12 cellular contexts compared by ENCODE assay signal in genomic region chr2:105866439-105867170, GRCh38.
DNase-seq lines count a peak whose midpoint lies in the region; ATAC-seq and TF ChIP-seq lines count a peak whose summit lies in the region.
"Had no signal": no experiment of that assay in that cellular context is flagged by ENCODE, and none has a peak within 500 bp of the region (broad histone marks: within the 10 kb centered on the region; RNA-seq: fewer than 3 reads in every experiment).

No MANE protein-coding gene starts in this region.

- no peak overlapping the region for H3K4me3 ChIP-seq in CD8-positive, alpha-beta T cell (ENCODE audit: low read depth, low read length)
- H3K4me3 ChIP-seq in PC-3 (ENCODE audit: low read length) (no peak overlapping the region), endodermal cell (ENCODE audit: low read length) (no peak overlapping the region)

- no peak overlapping the region for H3K4me3 Mint-ChIP-seq in CD8-positive, alpha-beta T cell
- H3K4me3 Mint-ChIP-seq in endodermal cell, result no peak overlapping the region
- H3K4me3 Mint-ChIP-seq: CD14-positive monocyte had no signal

- H3K27me3 Mint-ChIP-seq in CD8-positive, alpha-beta T cell (ENCODE audit: low read depth), result no peaks in the 10 kb centered on the region
- no peaks in the 10 kb centered on the region for H3K27me3 Mint-ChIP-seq in endodermal cell (ENCODE audit: insufficient read depth)

- H3K9me3 Mint-ChIP-seq in CD8-positive, alpha-beta T cell, result no peaks in the 10 kb centered on the region
- H3K9me3 Mint-ChIP-seq in endodermal cell, result no peaks in the 10 kb centered on the region
- H3K9me3 Mint-ChIP-seq: CD14-positive monocyte had no signal

- no peaks in the 10 kb centered on the region for H3K27me3 ChIP-seq in CD8-positive, alpha-beta T cell (ENCODE audit: insufficient read depth, low read length)
- no peaks in the 10 kb centered on the region for H3K27me3 ChIP-seq in PC-3 (ENCODE audit: low read length)
- H3K27me3 ChIP-seq in endodermal cell (ENCODE audit: control insufficient read depth, insufficient read depth, low read length, poor library complexity, severe bottlenecking), result no peaks in the 10 kb centered on the region

- intact Hi-C loops in CD8-positive, alpha-beta T cell (cut with DNase I, micrococcal nuclease), result loop anchor here in 1 of 2 experiments (10.0 kb wide), 1 partner anchor 292 kb away; no protein-coding TSS in a partner anchor
- intact Hi-C loops in PC-3 (cut with micrococcal nuclease) (no loop called here), head of caudate nucleus (cut with DNase I) (no loop called here)

- H3K79me2 ChIP-seq in PC-3 (ENCODE audit: low read length), result no peaks in the 10 kb centered on the region

- H4K20me1 ChIP-seq in PC-3 (ENCODE audit: low read length), result no peaks in the 10 kb centered on the region

- no TSS peak for BruUV-seq in PC-3 (replicated peaks; lab: Mats Ljungman, UMichigan)

- no peaks in the 10 kb centered on the region for H3K9me2 ChIP-seq in PC-3 (replicated peaks; ENCODE audit: low read length)

- no peak overlapping the region for H2AFZ ChIP-seq in PC-3 (ENCODE audit: low read length)

- TF ChIP-seq CTCF in CD8-positive, alpha-beta T cell (IDR thresholded peaks at IDR 0.05), result no peak
- TF ChIP-seq CTCF in PC-3 (conservative IDR thresholded peaks at IDR 0.05; ENCODE audit: low read depth, low read length) (no peak), endodermal cell (conservative IDR thresholded peaks at IDR 0.05) (no peak)

- H3K4me1 ChIP-seq in CD8-positive, alpha-beta T cell (ENCODE audit: insufficient read depth, low read length), result peaks cover 90% of the 10 kb centered on the region
- no peaks in the 10 kb centered on the region for H3K4me1 ChIP-seq in PC-3 (ENCODE audit: insufficient read depth, low read length)
- no peaks in the 10 kb centered on the region for H3K4me1 ChIP-seq in endodermal cell (ENCODE audit: control insufficient read depth, insufficient read depth, low read length)

- H3K9ac ChIP-seq in PC-3 (ENCODE audit: low read length) (no peak overlapping the region), endodermal cell (ENCODE audit: extremely low read depth, low read length, poor library complexity, severe bottlenecking) (no peak overlapping the region)

- CTCF ChIA-PET in CD8-positive, alpha-beta T cell (lab: Charles Lee), result interaction anchor here (0.8 to 1.6 kb wide), 4 partner anchors 15 to 60 kb away, joined by 3 to 4 read pairs (median 3); no protein-coding TSS in a partner anchor
- CTCF ChIA-PET in PC-3 (lab: Charles Lee), result no interaction called here

- H3K27ac ChIP-seq in CD8-positive, alpha-beta T cell (ENCODE audit: low read depth, low read length), result no peak overlapping the region
- H3K27ac ChIP-seq in PC-3 (ENCODE audit: low read length), result no peak overlapping the region
- no peak overlapping the region for H3K27ac ChIP-seq in endodermal cell (ENCODE audit: low read depth, low read length)

- no peaks in the 10 kb centered on the region for H3K9me3 ChIP-seq in CD8-positive, alpha-beta T cell (ENCODE audit: low read length)
- H3K9me3 ChIP-seq in PC-3 (ENCODE audit: low read length) (no peaks in the 10 kb centered on the region), endodermal cell (ENCODE audit: control insufficient read depth, low read length) (no peaks in the 10 kb centered on the region)

- H3K36me3 Mint-ChIP-seq in CD8-positive, alpha-beta T cell, result peaks cover 66% of the 10 kb centered on the region
- H3K36me3 Mint-ChIP-seq in endodermal cell (ENCODE audit: low read depth), result no peaks in the 10 kb centered on the region

- POLR2A ChIA-PET in CD8-positive, alpha-beta T cell (lab: Charles Lee), result interaction anchor here (2.4 kb wide), 1 partner anchor 9 kb away, joined by 7 read pairs; no protein-coding TSS in a partner anchor
- POLR2A ChIA-PET in PC-3 (lab: Charles Lee; ENCODE audit: unreplicated experiment), result no interaction called here

- H3K4me2 ChIP-seq in PC-3 (ENCODE audit: low read length), result no peak overlapping the region

- peaks cover 92% of the 10 kb centered on the region for H3K4me1 Mint-ChIP-seq in CD8-positive, alpha-beta T cell (ENCODE audit: low read depth)
- H3K4me1 Mint-ChIP-seq in endodermal cell, result peaks cover 37% of the 10 kb centered on the region
- H3K4me1 Mint-ChIP-seq: CD14-positive monocyte had no signal

- no peak for DNase-seq in CD8-positive, alpha-beta T cell
- peak; percentile 13 for DNase-seq in PC-3
- DNase-seq in endodermal cell, result peak; percentile 51
- peak; percentile 36 for DNase-seq in non-pigmented ciliary epithelial cell (ENCODE audit: low read depth)
- no peak for DNase-seq in AG20443 (ENCODE audit: low spot score)
- DNase-seq in head of caudate nucleus, result no peak
- DNase-seq in NCI-H345 treated with DMSO at 0.1 percent for 48 hours (lab: John Stamatoyannopoulos, UW; ENCODE audit: unreplicated experiment), result no peak
- DNase-seq: NCI-H524 treated with DMSO at 0.1 percent for 48 hours, SHP77 treated with DMSO at 0.1 percent for 48 hours had no signal

- H3K36me3 ChIP-seq in CD8-positive, alpha-beta T cell (ENCODE audit: insufficient read depth, low read length), result peaks cover 4% of the 10 kb centered on the region
- no peaks in the 10 kb centered on the region for H3K36me3 ChIP-seq in PC-3 (ENCODE audit: low read depth, low read length)
- H3K36me3 ChIP-seq in endodermal cell (ENCODE audit: control insufficient read depth, insufficient read depth, low read length), result no peaks in the 10 kb centered on the region

- H3K27ac Mint-ChIP-seq in CD8-positive, alpha-beta T cell, result peak overlapping the region; percentile 70
- H3K27ac Mint-ChIP-seq in endodermal cell, result no peak overlapping the region

- WGBS in endodermal cell (ENCODE audit: insufficient coverage in 1 of 2, insufficient read length in 1 of 2), 2 experiments, result 92 to 93% methylated on average over 8 to 9 of the region's 10 CpGs

- ATAC-seq in CD8-positive, alpha-beta T cell, result no peak
- ATAC-seq in PC-3, result peak; percentile 55
- no peak for ATAC-seq in HG03108 (IDR thresholded peaks at IDR 0.05; ENCODE audit: unreplicated experiment)
- ATAC-seq: left lobe of liver had no signal

- H3F3A ChIP-seq in PC-3 (ENCODE audit: low read length, unreplicated experiment), result no peaks in the 10 kb centered on the region

Comparison
In these comparisons a context has a peak if more than half of its experiments do, and no peak if none do; other contexts are left out.
1. DNase-seq: peak in PC-3 (single experiment), endodermal cell (single experiment) and non-pigmented ciliary epithelial cell (single experiment); none in CD8-positive, alpha-beta T cell (0 of 7), AG20443 (single experiment), head of caudate nucleus (0 of 42) and NCI-H345 treated with DMSO at 0.1 percent for 48 hours (single experiment).